ENCODE assay signal across 19 cellular contexts in genomic region chr6:36115412-36115811, GRCh38. TPM values are rescaled to one million over a fixed set of nuclear protein-coding genes. Genes with fewer than 3 reads are reported as not detected.
DNase-seq lines count a peak whose midpoint lies in the region; ATAC-seq and TF ChIP-seq lines count a peak whose summit lies in the region.
"Had no signal": no experiment of that assay in that cellular context is flagged by ENCODE, and none has a peak within 500 bp of the region (broad histone marks: within the 10 kb centered on the region; RNA-seq: fewer than 3 reads in every experiment).

No MANE protein-coding gene starts in this region.

- H3K9me3 Mint-ChIP-seq in activated CD4-positive, alpha-beta T cell treated with anti-CD3 and anti-CD28 coated beads for 36 hours (ENCODE audit: low read depth): no peaks in the 10 kb centered on the region
- H3K9me3 Mint-ChIP-seq in activated naive CD8-positive, alpha-beta T cell treated with anti-CD3 and anti-CD28 coated beads, Interleukin-2, amount 10 ng/mL, durations not matched to agents 7 days and 5 days: no peaks in the 10 kb centered on the region
- H3K9me3 Mint-ChIP-seq in stimulated activated effector memory CD8-positive, alpha-beta T cell treated with anti-CD3 and anti-CD28 coated beads, Interleukin-12 subunit alpha, Interleukin-12 subunit beta, amount 100 ng/mL, for 72 hours: no peaks in the 10 kb centered on the region
- no peaks in the 10 kb centered on the region for H3K9me3 Mint-ChIP-seq in chondrocyte (ENCODE audit: low read depth)
- H3K9me3 Mint-ChIP-seq: neural progenitor cell had no signal

- no peaks in the 10 kb centered on the region for H3K27me3 ChIP-seq in Karpas-422 (ENCODE audit: low read length)
- H3K27me3 ChIP-seq: neural progenitor cell had no signal

- POLR2A ChIA-PET in activated CD4-positive, alpha-beta T cell treated with anti-CD3 and anti-CD28 coated beads for 36 hours (lab: Charles Lee): interaction anchor here (0.7 kb wide), 1 partner anchor 751 kb away, joined by 20 read pairs; no protein-coding TSS in a partner anchor
- POLR2A ChIA-PET in activated naive CD8-positive, alpha-beta T cell treated with anti-CD3 and anti-CD28 coated beads, Interleukin-2, amount 10 ng/mL, durations not matched to agents 7 days and 5 days (lab: Charles Lee): interaction anchor here (0.7 to 1.3 kb wide), 3 partner anchors 16 to 87 kb away, joined by 4 to 6 read pairs (median 4); partner anchors contain the start of gene MAPK13

- H3K9me2 ChIP-seq in Karpas-422 (replicated peaks; ENCODE audit: insufficient read depth, low read length): no peaks in the 10 kb centered on the region

- H3K4me2 ChIP-seq in Karpas-422 (ENCODE audit: low read depth, low read length, poor library complexity, severe bottlenecking): peak overlapping the region; percentile 82
- H3K4me2 ChIP-seq: A549, neural progenitor cell had no signal

- H3K27me3 Mint-ChIP-seq in activated CD4-positive, alpha-beta T cell treated with anti-CD3 and anti-CD28 coated beads for 36 hours: no peaks in the 10 kb centered on the region
- no peaks in the 10 kb centered on the region for H3K27me3 Mint-ChIP-seq in activated naive CD8-positive, alpha-beta T cell treated with anti-CD3 and anti-CD28 coated beads, Interleukin-2, amount 10 ng/mL, durations not matched to agents 7 days and 5 days
- H3K27me3 Mint-ChIP-seq in chondrocyte (ENCODE audit: low read depth): no peaks in the 10 kb centered on the region

- peak overlapping the region; percentile 53; the same call in 1 of the 2 replicates for H3K4me3 ChIP-seq in Karpas-422 (ENCODE audit: low read length)
- H3K4me3 ChIP-seq: A549, neural progenitor cell had no signal

- no peaks in the 10 kb centered on the region for H4K20me1 ChIP-seq in Karpas-422 (ENCODE audit: insufficient read depth, low read depth, low read length)

- H3K27ac ChIP-seq in Karpas-422 (ENCODE audit: low read length): peak overlapping the region; percentile 92
- H3K27ac ChIP-seq: A549, neural progenitor cell had no signal

- CTCF ChIA-PET in activated CD4-positive, alpha-beta T cell treated with anti-CD3 and anti-CD28 coated beads for 36 hours (lab: Charles Lee): no interaction called here

- DNase-seq in activated CD4-positive, alpha-beta T cell treated with anti-CD3 and anti-CD28 coated beads for 36 hours: peak; percentile 4
- no peak for DNase-seq in activated CD4-positive, alpha-beta T cell treated with anti-CD3 and anti-CD28 coated beads for 4 hours
- DNase-seq in Karpas-422: no peak
- no peak for DNase-seq in activated naive CD8-positive, alpha-beta T cell treated with anti-CD3 and anti-CD28 coated beads, Interleukin-2, amount 10 ng/mL, durations not matched to agents 7 days and 5 days
- no peak for DNase-seq in stimulated activated effector memory CD8-positive, alpha-beta T cell treated with anti-CD3 and anti-CD28 coated beads, Interleukin-12 subunit alpha, Interleukin-12 subunit beta, amount 100 ng/mL, for 72 hours (ENCODE audit: low spot score in 2 of 2)
- no peak for DNase-seq in NOMO-1 (lab: John Stamatoyannopoulos, UW; ENCODE audit: unreplicated experiment in 2 of 2)
- DNase-seq in chondrocyte (ENCODE audit: low spot score): no peak
- DNase-seq in inferior parietal cortex (ENCODE audit: extremely low spot score): no peak
- DNase-seq: activated T-cell treated with anti-CD3 and anti-CD28 coated beads, Interleukin-2, amount 50 U/mL, for 1 hour; amniotic stem cell; caudate nucleus; effector CD8-positive, alpha-beta T cell; NCI-H1694 treated with DMSO at 0.1 percent for 48 hours; NCI-H345; SHP77; stimulated activated CD4-positive, alpha-beta T cell treated with anti-CD3 and anti-CD28 coated beads, Interleukin-12 subunit alpha, Interleukin-12 subunit beta, amount 100 ng/mL, for 4 hours; T-helper 9 cell had no signal

- no peak overlapping the region for H2AFZ ChIP-seq in Karpas-422 (ENCODE audit: low read length)
- H2AFZ ChIP-seq: neural progenitor cell had no signal

- intact Hi-C loops in activated CD4-positive, alpha-beta T cell treated with anti-CD3 and anti-CD28 coated beads for 36 hours (cut with DNase I, micrococcal nuclease): no loop called here

- H3K36me3 Mint-ChIP-seq in activated CD4-positive, alpha-beta T cell treated with anti-CD3 and anti-CD28 coated beads for 36 hours (ENCODE audit: low read depth): peaks cover 11% of the 10 kb centered on the region
- peaks cover 35% of the 10 kb centered on the region for H3K36me3 Mint-ChIP-seq in activated naive CD8-positive, alpha-beta T cell treated with anti-CD3 and anti-CD28 coated beads, Interleukin-2, amount 10 ng/mL, durations not matched to agents 7 days and 5 days
- H3K36me3 Mint-ChIP-seq in stimulated activated effector memory CD8-positive, alpha-beta T cell treated with anti-CD3 and anti-CD28 coated beads, Interleukin-12 subunit alpha, Interleukin-12 subunit beta, amount 100 ng/mL, for 72 hours: peaks cover 9% of the 10 kb centered on the region
- peaks cover 11% of the 10 kb centered on the region for H3K36me3 Mint-ChIP-seq in chondrocyte (ENCODE audit: low read depth)

- no peak overlapping the region for H3K4me3 Mint-ChIP-seq in activated CD4-positive, alpha-beta T cell treated with anti-CD3 and anti-CD28 coated beads for 36 hours
- H3K4me3 Mint-ChIP-seq in activated naive CD8-positive, alpha-beta T cell treated with anti-CD3 and anti-CD28 coated beads, Interleukin-2, amount 10 ng/mL, durations not matched to agents 7 days and 5 days: peak overlapping the region; percentile 79
- peak overlapping the region; percentile 56 for H3K4me3 Mint-ChIP-seq in stimulated activated effector memory CD8-positive, alpha-beta T cell treated with anti-CD3 and anti-CD28 coated beads, Interleukin-12 subunit alpha, Interleukin-12 subunit beta, amount 100 ng/mL, for 72 hours
- no peak overlapping the region for H3K4me3 Mint-ChIP-seq in chondrocyte (ENCODE audit: unreplicated experiment)
- H3K4me3 Mint-ChIP-seq: neural progenitor cell had no signal

- H3K4me1 ChIP-seq in Karpas-422 (ENCODE audit: low read length): peaks cover 71% of the 10 kb centered on the region
- H3K4me1 ChIP-seq: A549 had no signal

- H3K9me3 ChIP-seq in Karpas-422 (ENCODE audit: low read length): no peaks in the 10 kb centered on the region
- H3K9me3 ChIP-seq: A549 had no signal

- H3K79me2 ChIP-seq in Karpas-422 (ENCODE audit: low read length): no peaks in the 10 kb centered on the region

- H3K27ac Mint-ChIP-seq in activated CD4-positive, alpha-beta T cell treated with anti-CD3 and anti-CD28 coated beads for 36 hours: peak overlapping the region; percentile 74
- peak overlapping the region; percentile 65 for H3K27ac Mint-ChIP-seq in activated naive CD8-positive, alpha-beta T cell treated with anti-CD3 and anti-CD28 coated beads, Interleukin-2, amount 10 ng/mL, durations not matched to agents 7 days and 5 days
- peak overlapping the region; percentile 85 for H3K27ac Mint-ChIP-seq in stimulated activated effector memory CD8-positive, alpha-beta T cell treated with anti-CD3 and anti-CD28 coated beads, Interleukin-12 subunit alpha, Interleukin-12 subunit beta, amount 100 ng/mL, for 72 hours
- H3K27ac Mint-ChIP-seq in chondrocyte (ENCODE audit: unreplicated experiment): no peak overlapping the region
- H3K27ac Mint-ChIP-seq: neural progenitor cell had no signal

- no peak for ATAC-seq in activated CD4-positive, alpha-beta T cell treated with anti-CD3 and anti-CD28 coated beads for 36 hours
- no peak for ATAC-seq in activated naive CD8-positive, alpha-beta T cell treated with anti-CD3 and anti-CD28 coated beads, Interleukin-2, amount 10 ng/mL, durations not matched to agents 7 days and 5 days (ENCODE audit: low read depth)
- no peak for ATAC-seq in stimulated activated effector memory CD8-positive, alpha-beta T cell treated with anti-CD3 and anti-CD28 coated beads, Interleukin-12 subunit alpha, Interleukin-12 subunit beta, amount 100 ng/mL, for 72 hours
- ATAC-seq: A549 had no signal

- H3K4me1 Mint-ChIP-seq in activated CD4-positive, alpha-beta T cell treated with anti-CD3 and anti-CD28 coated beads for 36 hours: peaks cover 71% of the 10 kb centered on the region
- H3K4me1 Mint-ChIP-seq in activated naive CD8-positive, alpha-beta T cell treated with anti-CD3 and anti-CD28 coated beads, Interleukin-2, amount 10 ng/mL, durations not matched to agents 7 days and 5 days: peaks cover 48% of the 10 kb centered on the region
- peaks cover 64% of the 10 kb centered on the region for H3K4me1 Mint-ChIP-seq in stimulated activated effector memory CD8-positive, alpha-beta T cell treated with anti-CD3 and anti-CD28 coated beads, Interleukin-12 subunit alpha, Interleukin-12 subunit beta, amount 100 ng/mL, for 72 hours
- peaks cover 3% of the 10 kb centered on the region for H3K4me1 Mint-ChIP-seq in chondrocyte (ENCODE audit: low read depth)

- H3K9ac ChIP-seq in Karpas-422 (ENCODE audit: low read length): peak overlapping the region; percentile 29
- H3K9ac ChIP-seq: neural progenitor cell had no signal

- peaks cover 10% of the 10 kb centered on the region for H3K36me3 ChIP-seq in Karpas-422 (ENCODE audit: insufficient read depth, low read length)
- H3K36me3 ChIP-seq: neural progenitor cell had no signal

- no peak for TF ChIP-seq CTCF in chondrocyte (IDR thresholded peaks at IDR 0.05)

RNA-seq across cellular contexts. Expression of gene MAPK13, which starts 14.9 kb away (rescaled TPM):
- 10 to 100 TPM; 63.0 to 65.1 TPM for total RNA-seq in activated CD4-positive, alpha-beta T cell treated with anti-CD3 and anti-CD28 coated beads for 36 hours
- 1.6 and 2.1 TPM in 2 replicates for total RNA-seq in Karpas-422 (2014; rRNA removed; shearing (Covaris generic); ENCODE audit: low replicate concordance)
- 10 to 100 TPM; 40.5 to 41.6 TPM for total RNA-seq in activated naive CD8-positive, alpha-beta T cell treated with anti-CD3 and anti-CD28 coated beads, Interleukin-2, amount 10 ng/mL, durations not matched to agents 7 days and 5 days
- 0.48 to 1.0 TPM (median 0.97 TPM) in 3 replicates for total RNA-seq in chondrocyte

Comparison
In these comparisons a context has a peak if more than half of its experiments do, and no peak if none do; other contexts are left out.
1. H3K4me3 Mint-ChIP-seq: peak in activated naive CD8-positive, alpha-beta T cell treated with anti-CD3 and anti-CD28 coated beads, Interleukin-2, amount 10 ng/mL, durations not matched to agents 7 days and 5 days (single experiment) and stimulated activated effector memory CD8-positive, alpha-beta T cell treated with anti-CD3 and anti-CD28 coated beads, Interleukin-12 subunit alpha, Interleukin-12 subunit beta, amount 100 ng/mL, for 72 hours (single experiment); none in activated CD4-positive, alpha-beta T cell treated with anti-CD3 and anti-CD28 coated beads for 36 hours (single experiment) and chondrocyte (single experiment).
2. RNA of gene MAPK13, which starts 14.9 kb away (total RNA-seq): 63.0 to 65.1 TPM in activated CD4-positive, alpha-beta T cell treated with anti-CD3 and anti-CD28 coated beads for 36 hours and 40.5 to 41.6 TPM in activated naive CD8-positive, alpha-beta T cell treated with anti-CD3 and anti-CD28 coated beads, Interleukin-2, amount 10 ng/mL, durations not matched to agents 7 days and 5 days; 1.6 to 2.1 TPM in Karpas-422 and 0.48 to 1.0 TPM in chondrocyte; every median in the first group is over 10 times any median in the second.